8 cellular contexts compared by ENCODE assay signal in the genomic region with DNA sequence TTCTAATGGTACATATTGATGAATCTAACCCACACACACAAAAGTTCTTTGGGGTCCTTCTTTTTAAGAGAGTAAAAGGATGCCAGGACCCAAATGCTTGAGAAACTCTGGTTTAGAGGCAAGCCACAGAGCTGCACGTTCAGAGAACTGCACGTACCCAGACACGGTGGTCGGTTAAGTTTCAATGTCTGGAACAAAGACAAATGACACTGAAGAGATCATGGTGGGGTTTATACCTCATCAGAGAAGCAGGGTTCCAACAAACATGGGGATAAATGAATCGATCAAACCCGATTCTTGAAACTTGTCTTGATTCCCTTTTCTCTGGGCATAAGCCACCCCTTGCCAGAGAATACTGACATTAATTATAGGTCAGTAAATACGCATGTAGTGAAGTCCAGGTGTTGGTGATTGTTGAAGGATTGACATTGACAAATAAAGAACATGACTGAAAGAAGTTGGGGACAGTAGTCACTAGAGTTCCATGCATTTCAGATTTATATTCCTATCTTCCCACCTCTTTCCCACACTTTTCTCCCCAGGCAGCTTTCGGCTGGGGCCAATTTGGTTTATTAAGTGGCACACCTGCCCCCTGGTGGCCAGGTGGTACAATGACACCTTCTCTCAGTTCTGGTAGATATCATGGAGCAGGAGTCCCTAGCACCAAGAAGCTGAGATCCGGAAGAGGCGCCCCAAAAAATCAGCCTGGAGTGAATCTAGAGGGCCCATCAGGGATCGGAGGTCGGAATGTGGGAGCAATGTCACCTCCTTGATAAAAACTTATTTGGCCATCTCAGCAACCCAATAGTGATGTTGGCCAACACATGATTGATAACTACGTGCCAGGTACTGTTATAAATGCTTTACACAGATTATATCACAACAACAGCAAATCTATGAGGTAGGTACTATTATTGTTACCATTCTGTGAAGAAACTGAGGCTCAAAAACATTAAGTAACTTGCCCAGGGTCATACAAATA. TPM values are rescaled to one million over a fixed set of nuclear protein-coding genes. Genes with fewer than 3 reads are reported as not detected.
A peak's percentile ranks its signal among the peaks of the same experiment; 100 is the strongest.
DNase-seq lines count a peak whose midpoint lies in the region; ATAC-seq lines count a peak whose summit lies in the region.

No MANE protein-coding gene starts in this region.

- DNase-seq in ELR (ENCODE audit: low read depth) (peak; percentile 78), LHCN-M2 (ENCODE audit: low read depth) (peak; percentile 62), SJCRH30 (peak; percentile 66 to 92), Right ventricle myocardium superior (peak; percentile 74), posterior vena cava (ENCODE audit: low spot score) (peak; percentile 88)
- peak; percentile 62 for DNase-seq in activated naive CD8-positive, alpha-beta T cell treated with anti-CD3 and anti-CD28 coated beads for 36 hours

- H3K27me3 ChIP-seq in SJCRH30, result peaks cover 7% of the 10 kb centered on the region; the same call in 1 of the 2 replicates

- ATAC-seq in Right ventricle myocardium superior (ENCODE audit: poor library complexity) (peak; percentile 89), HG02938 (IDR thresholded peaks at IDR 0.05; ENCODE audit: unreplicated experiment) (no peak), GM19467 (IDR thresholded peaks at IDR 0.05; ENCODE audit: unreplicated experiment) (no peak)

- H3K9me3 Mint-ChIP-seq in activated naive CD8-positive, alpha-beta T cell treated with anti-CD3 and anti-CD28 coated beads for 36 hours, result no peaks in the 10 kb centered on the region

- H3K9me3 ChIP-seq in SJCRH30 (replicated peaks), result no peaks in the 10 kb centered on the region

- no peaks in the 10 kb centered on the region for H3K27me3 Mint-ChIP-seq in activated naive CD8-positive, alpha-beta T cell treated with anti-CD3 and anti-CD28 coated beads for 36 hours

- H3K4me3 Mint-ChIP-seq in activated naive CD8-positive, alpha-beta T cell treated with anti-CD3 and anti-CD28 coated beads for 36 hours, result peak overlapping the region; percentile 40

- H3K27ac ChIP-seq in SJCRH30, result no peak overlapping the region

- H3K4me3 ChIP-seq in SJCRH30, result no peak overlapping the region

- peaks cover 5% of the 10 kb centered on the region for H3K36me3 Mint-ChIP-seq in activated naive CD8-positive, alpha-beta T cell treated with anti-CD3 and anti-CD28 coated beads for 36 hours

- peaks cover 33% of the 10 kb centered on the region for H3K4me1 ChIP-seq in SJCRH30

- H3K36me3 ChIP-seq in SJCRH30, result no peaks in the 10 kb centered on the region

- peak overlapping the region; percentile 79 for H3K27ac Mint-ChIP-seq in activated naive CD8-positive, alpha-beta T cell treated with anti-CD3 and anti-CD28 coated beads for 36 hours

- H3K4me1 Mint-ChIP-seq in activated naive CD8-positive, alpha-beta T cell treated with anti-CD3 and anti-CD28 coated beads for 36 hours, result peaks cover 62% of the 10 kb centered on the region

- intact Hi-C loops in Right ventricle myocardium superior (cut with DNase I) (loop anchor here (2.0 to 5.0 kb wide), 3 partner anchors 41 to 123 kb away; no protein-coding TSS in a partner anchor), posterior vena cava (cut with DNase I) (loop anchor here (5.0 to 10.0 kb wide), 4 partner anchors 35 to 123 kb away; no protein-coding TSS in a partner anchor)

RNA-seq across cellular contexts. Expression of gene HDAC7, which starts 17.8 kb away (rescaled TPM):
- 26.3 and 27.1 TPM in 2 replicates for total RNA-seq in LHCN-M2 (2014; rRNA removed)
- polyA plus RNA-seq in LHCN-M2 (2012), result 51.8 TPM
- 34.9 and 37.1 TPM in 2 replicates for total RNA-seq in SJCRH30 (2014; rRNA removed; shearing (Covaris generic))
- 100 to 1,000 TPM; 233 to 246 TPM for total RNA-seq in activated naive CD8-positive, alpha-beta T cell treated with anti-CD3 and anti-CD28 coated beads for 36 hours
- total RNA-seq in Right ventricle myocardium superior, result 35.9 TPM
- total RNA-seq in posterior vena cava, result 100 to 1,000 TPM; 111 to 126 TPM
